ENCODE assay signal across 9 cellular contexts in genomic region chr3:31232049-31233040, GRCh38.
DNase-seq lines count a peak whose midpoint lies in the region; ATAC-seq and TF ChIP-seq lines count a peak whose summit lies in the region.
"Had no signal": no experiment of that assay in that cellular context is flagged by ENCODE, and none has a peak within 500 bp of the region (broad histone marks: within the 10 kb centered on the region; RNA-seq: fewer than 3 reads in every experiment).

No MANE protein-coding gene starts in this region.

- no peak overlapping the region for H4K91ac ChIP-seq in neuronal stem cell (ENCODE audit: low read depth, low read length, poor library complexity)

- no peak for DNase-seq in activated naive CD8-positive, alpha-beta T cell treated with anti-CD3 and anti-CD28 coated beads for 36 hours
- no peak for DNase-seq in neuronal stem cell (ENCODE audit: low spot score)
- no peak for DNase-seq in glutamatergic neuron
- DNase-seq in OCI-M2 (lab: John Stamatoyannopoulos, UW; ENCODE audit: unreplicated experiment): no peak
- DNase-seq in 8988T: no peak
- DNase-seq: NCI-H2081 had no signal

- no peak overlapping the region for H3K4me3 Mint-ChIP-seq in activated naive CD8-positive, alpha-beta T cell treated with anti-CD3 and anti-CD28 coated beads for 36 hours
- no peak overlapping the region for H3K4me3 Mint-ChIP-seq in glutamatergic neuron (ENCODE audit: unreplicated experiment)

- no peak overlapping the region for H4K8ac ChIP-seq in neuronal stem cell (ENCODE audit: low read depth, low read length)

- peak; percentile 60 for ATAC-seq in GM18909 (IDR thresholded peaks at IDR 0.05; ENCODE audit: poor library complexity, unreplicated experiment)
- ATAC-seq in HG03571 (IDR thresholded peaks at IDR 0.05; ENCODE audit: unreplicated experiment): peak; percentile 47
- no peak for ATAC-seq in HG03280 (IDR thresholded peaks at IDR 0.05; ENCODE audit: unreplicated experiment)

- no peaks in the 10 kb centered on the region for H3K9me3 ChIP-seq in neuronal stem cell (replicated peaks in 1 of 2; ENCODE audit: control insufficient read depth in 2 of 2, insufficient read depth in 1 of 2, low read depth in 1 of 2, low read length in 2 of 2)

- H2AK5ac ChIP-seq in neuronal stem cell (ENCODE audit: low read depth, low read length): no peak overlapping the region

- H3K27me3 ChIP-seq in neuronal stem cell (ENCODE audit: control insufficient read depth in 3 of 3, insufficient read depth in 3 of 3, low read depth in 1 of 3, low read length in 3 of 3): no peaks in the 10 kb centered on the region

- no peak overlapping the region for H2BK15ac ChIP-seq in neuronal stem cell (ENCODE audit: low read length)

- peak overlapping the region; percentile 23 for H2AFZ ChIP-seq in neuronal stem cell (ENCODE audit: low read length)

- H3K27me3 Mint-ChIP-seq in activated naive CD8-positive, alpha-beta T cell treated with anti-CD3 and anti-CD28 coated beads for 36 hours: no peaks in the 10 kb centered on the region
- no peaks in the 10 kb centered on the region for H3K27me3 Mint-ChIP-seq in glutamatergic neuron (ENCODE audit: unreplicated experiment)

- no peak for TF ChIP-seq CTCF in glutamatergic neuron (IDR thresholded peaks at IDR 0.05; ENCODE audit: partially characterized antibody, unreplicated experiment)

- no peak overlapping the region for H3K9ac ChIP-seq in neuronal stem cell (ENCODE audit: low read depth, low read length, poor library complexity)

- H3K4me1 ChIP-seq in neuronal stem cell (ENCODE audit: control insufficient read depth in 2 of 2, insufficient read depth in 1 of 2, low read depth in 1 of 2, low read length in 2 of 2): peaks cover 0 to 2% of the 10 kb centered on the region in 2 donors

- H3K79me1 ChIP-seq in neuronal stem cell (ENCODE audit: low read depth, low read length): no peaks in the 10 kb centered on the region

- no peak overlapping the region for H3K27ac ChIP-seq in neuronal stem cell (replicated peaks; ENCODE audit: low read length)

- H3K9me3 Mint-ChIP-seq in activated naive CD8-positive, alpha-beta T cell treated with anti-CD3 and anti-CD28 coated beads for 36 hours: peaks cover 4% of the 10 kb centered on the region
- peaks cover 2% of the 10 kb centered on the region for H3K9me3 Mint-ChIP-seq in glutamatergic neuron (ENCODE audit: unreplicated experiment)

- H3K36me3 ChIP-seq in neuronal stem cell (replicated peaks in 1 of 2; ENCODE audit: control insufficient read depth in 2 of 2, insufficient read depth in 2 of 2, low read length in 2 of 2): no peaks in the 10 kb centered on the region

- H3K4me1 Mint-ChIP-seq in activated naive CD8-positive, alpha-beta T cell treated with anti-CD3 and anti-CD28 coated beads for 36 hours: peaks cover 53% of the 10 kb centered on the region
- H3K4me1 Mint-ChIP-seq in glutamatergic neuron (ENCODE audit: low read depth, unreplicated experiment): peaks cover 5% of the 10 kb centered on the region

- H3K4me2 ChIP-seq in neuronal stem cell (ENCODE audit: insufficient read depth, low read length, poor library complexity, severe bottlenecking): no peak overlapping the region

- H3K4me3 ChIP-seq in neuronal stem cell (ENCODE audit: low read length in 2 of 2): no peak overlapping the region

- no peak overlapping the region for H3K4ac ChIP-seq in neuronal stem cell (ENCODE audit: low read length)

- H3K14ac ChIP-seq in neuronal stem cell (ENCODE audit: low read length): no peak overlapping the region

- peaks cover 13% of the 10 kb centered on the region for H3K36me3 Mint-ChIP-seq in activated naive CD8-positive, alpha-beta T cell treated with anti-CD3 and anti-CD28 coated beads for 36 hours
- no peaks in the 10 kb centered on the region for H3K36me3 Mint-ChIP-seq in glutamatergic neuron (ENCODE audit: unreplicated experiment)

- H2BK120ac ChIP-seq in neuronal stem cell (ENCODE audit: low read depth, low read length): no peak overlapping the region

- no peak overlapping the region for H3K18ac ChIP-seq in neuronal stem cell (ENCODE audit: low read length)

- peak overlapping the region; percentile 51 for H3K27ac Mint-ChIP-seq in activated naive CD8-positive, alpha-beta T cell treated with anti-CD3 and anti-CD28 coated beads for 36 hours
- no peak overlapping the region for H3K27ac Mint-ChIP-seq in glutamatergic neuron (ENCODE audit: unreplicated experiment)

- no peak overlapping the region for H2BK5ac ChIP-seq in neuronal stem cell (ENCODE audit: low read length)

- no peak overlapping the region for H3K23ac ChIP-seq in neuronal stem cell (ENCODE audit: low read depth, low read length, poor library complexity)

- no peak overlapping the region for H2BK12ac ChIP-seq in neuronal stem cell (ENCODE audit: low read length)

- no CpG with 5 or more reads among the region's 12 CpGs for WGBS in neuronal stem cell (ENCODE audit: extremely low coverage in 2 of 2, insufficient read length in 2 of 2, insufficient replicate concordance in 1 of 2), 2 donors
